Comparison of ENCODE assay signal across 8 cellular contexts in genomic region chr7:116249969-116250553, GRCh38. TPM values are rescaled to one million over a fixed set of nuclear protein-coding genes. Genes with fewer than 3 reads are reported as not detected.
DNase-seq lines count a peak whose midpoint lies in the region; ATAC-seq lines count a peak whose summit lies in the region.

No MANE protein-coding gene starts in this region.

- no peak for DNase-seq in activated T-cell treated with anti-CD3 and anti-CD28 coated beads, Interleukin-2, amount 50 U/mL, for 72 hours
- no peak for DNase-seq in activated T-cell treated with anti-CD3 and anti-CD28 coated beads, Interleukin-2, amount 50 U/mL, for 1 hour
- no peak for DNase-seq in activated CD8-positive, alpha-beta T cell treated with anti-CD3 and anti-CD28 coated beads, Interleukin-2, amount 10 ng/mL, durations not matched to agents 7 days and 5 days
- peak; percentile 12 for DNase-seq in kidney glomerular epithelial cell (lab: John Stamatoyannopoulos, UW)
- no peak for DNase-seq in NCI-H1048 (lab: John Stamatoyannopoulos, UW)

- peaks cover 16 to 33% of the 10 kb centered on the region in 2 donors for H3K36me3 Mint-ChIP-seq in activated T-cell treated with anti-CD3 and anti-CD28 coated beads, Interleukin-2, amount 50 U/mL, for 72 hours (ENCODE audit: insufficient read depth in 2 of 2)
- peaks cover 69% of the 10 kb centered on the region for H3K36me3 Mint-ChIP-seq in activated CD8-positive, alpha-beta T cell treated with anti-CD3 and anti-CD28 coated beads, Interleukin-2, amount 10 ng/mL, durations not matched to agents 7 days and 5 days (ENCODE audit: low read depth)

- peak overlapping the region; percentile 49 for H3K27ac Mint-ChIP-seq in activated T-cell treated with anti-CD3 and anti-CD28 coated beads, Interleukin-2, amount 50 U/mL, for 72 hours
- H3K27ac Mint-ChIP-seq in activated CD8-positive, alpha-beta T cell treated with anti-CD3 and anti-CD28 coated beads, Interleukin-2, amount 10 ng/mL, durations not matched to agents 7 days and 5 days = no peak overlapping the region

- no peak overlapping the region for H3K4me3 Mint-ChIP-seq in activated T-cell treated with anti-CD3 and anti-CD28 coated beads, Interleukin-2, amount 50 U/mL, for 72 hours
- no peak overlapping the region for H3K4me3 Mint-ChIP-seq in activated CD8-positive, alpha-beta T cell treated with anti-CD3 and anti-CD28 coated beads, Interleukin-2, amount 10 ng/mL, durations not matched to agents 7 days and 5 days

- peaks cover 20% of the 10 kb centered on the region for H3K4me1 Mint-ChIP-seq in activated T-cell treated with anti-CD3 and anti-CD28 coated beads, Interleukin-2, amount 50 U/mL, for 72 hours (ENCODE audit: low read depth)
- H3K4me1 Mint-ChIP-seq in activated CD8-positive, alpha-beta T cell treated with anti-CD3 and anti-CD28 coated beads, Interleukin-2, amount 10 ng/mL, durations not matched to agents 7 days and 5 days (ENCODE audit: low read depth) = peaks cover 11% of the 10 kb centered on the region

- CTCF ChIA-PET in activated CD8-positive, alpha-beta T cell treated with anti-CD3 and anti-CD28 coated beads, Interleukin-2, amount 10 ng/mL, durations not matched to agents 7 days and 5 days (lab: Charles Lee) = interaction anchor here (0.9 to 3.4 kb wide), 7 partner anchors 9 to 276 kb away, joined by 4 to 14 read pairs (median 5); no protein-coding TSS in a partner anchor

- peaks cover 1 to 5% of the 10 kb centered on the region in 2 donors for H3K9me3 Mint-ChIP-seq in activated T-cell treated with anti-CD3 and anti-CD28 coated beads, Interleukin-2, amount 50 U/mL, for 72 hours
- peaks cover 2% of the 10 kb centered on the region for H3K9me3 Mint-ChIP-seq in activated CD8-positive, alpha-beta T cell treated with anti-CD3 and anti-CD28 coated beads, Interleukin-2, amount 10 ng/mL, durations not matched to agents 7 days and 5 days (ENCODE audit: insufficient read depth)

- POLR2A ChIA-PET in activated CD8-positive, alpha-beta T cell treated with anti-CD3 and anti-CD28 coated beads, Interleukin-2, amount 10 ng/mL, durations not matched to agents 7 days and 5 days (lab: Charles Lee) = no interaction called here

- ATAC-seq in activated T-cell treated with anti-CD3 and anti-CD28 coated beads, Interleukin-2, amount 50 U/mL, for 72 hours (replicated peaks in 1 of 2) = no peak
- ATAC-seq in HG03378 (IDR thresholded peaks at IDR 0.05; ENCODE audit: unreplicated experiment) = peak; percentile 63
- peak; percentile 53 for ATAC-seq in activated CD8-positive, alpha-beta T cell treated with anti-CD3 and anti-CD28 coated beads, Interleukin-2, amount 10 ng/mL, durations not matched to agents 7 days and 5 days
- no peak for ATAC-seq in HG03196 (IDR thresholded peaks at IDR 0.05; ENCODE audit: unreplicated experiment)
- ATAC-seq in HG03439 (IDR thresholded peaks at IDR 0.05; ENCODE audit: unreplicated experiment) = no peak

- no peaks in the 10 kb centered on the region for H3K27me3 Mint-ChIP-seq in activated T-cell treated with anti-CD3 and anti-CD28 coated beads, Interleukin-2, amount 50 U/mL, for 72 hours (ENCODE audit: low read depth)
- no peaks in the 10 kb centered on the region for H3K27me3 Mint-ChIP-seq in activated CD8-positive, alpha-beta T cell treated with anti-CD3 and anti-CD28 coated beads, Interleukin-2, amount 10 ng/mL, durations not matched to agents 7 days and 5 days (ENCODE audit: low read depth)

RNA-seq across cellular contexts. Expression of gene TES, which starts 39.7 kb away (rescaled TPM):
- 100 to 1,000 TPM; 121 to 125 TPM for total RNA-seq in activated T-cell treated with anti-CD3 and anti-CD28 coated beads, Interleukin-2, amount 50 U/mL, for 72 hours
- total RNA-seq in activated CD8-positive, alpha-beta T cell treated with anti-CD3 and anti-CD28 coated beads, Interleukin-2, amount 10 ng/mL, durations not matched to agents 7 days and 5 days = 100 to 1,000 TPM; 110 to 112 TPM

Comparison
In these comparisons a context has a peak if more than half of its experiments do, and no peak if none do; other contexts are left out.
1. ATAC-seq: peak in HG03378 (single experiment) and activated CD8-positive, alpha-beta T cell treated with anti-CD3 and anti-CD28 coated beads, Interleukin-2, amount 10 ng/mL, durations not matched to agents 7 days and 5 days (single experiment); none in activated T-cell treated with anti-CD3 and anti-CD28 coated beads, Interleukin-2, amount 50 U/mL, for 72 hours (0 of 2), HG03196 (single experiment) and HG03439 (single experiment).